1 cellular context compared by ENCODE assay signal in genomic region chr11:94183251-94183885, GRCh38.
TF ChIP-seq lines count a peak whose summit lies in the region.

No MANE protein-coding gene starts in this region.

TF ChIP-seq in H1, 55 proteins besides CTCF, POLR2A, EP300 and RAD21:
- TF ChIP-seq HDAC6 (IDR thresholded peaks at IDR 0.05; ENCODE audit: low read depth, low read length), result no peak
- no peak for TF ChIP-seq EZH2 (IDR thresholded peaks at IDR 0.05; ENCODE audit: low read depth, low read length, severe bottlenecking)
- no peak for TF ChIP-seq GTF2F1 (IDR thresholded peaks at IDR 0.05; ENCODE audit: borderline replicate concordance, low read depth, low read length)
- no peak for TF ChIP-seq RXRA (IDR thresholded peaks at IDR 0.05; ENCODE audit: insufficient read depth, low read depth, low read length)
